ENCODE assay signal across 1 cellular context in the genomic region with DNA sequence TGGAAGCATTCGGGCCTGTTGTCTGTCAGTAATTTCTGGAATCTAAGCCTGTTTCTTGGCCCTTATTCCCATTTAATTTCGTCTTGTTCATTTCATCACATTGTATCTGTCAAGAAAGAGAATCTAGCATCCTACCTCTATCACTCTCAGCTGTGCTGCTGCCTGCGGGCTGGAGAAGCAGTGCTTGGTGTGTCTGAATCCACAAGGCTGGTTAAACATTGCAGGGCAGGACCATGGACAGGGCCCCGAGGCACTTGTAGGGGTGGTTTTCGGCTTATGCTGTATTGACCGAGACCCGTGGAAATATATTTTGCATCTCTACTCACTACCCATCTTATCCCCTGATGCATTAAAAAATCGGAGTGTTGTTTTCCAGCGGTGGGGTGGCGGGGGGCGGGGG.
TF ChIP-seq lines count a peak whose summit lies in the region.

No MANE protein-coding gene starts in this region.

TF ChIP-seq in HepG2, 621 proteins besides CTCF, POLR2A, EP300 and RAD21 (continued from another document and continues in another):
- TF ChIP-seq, protein P1, sequence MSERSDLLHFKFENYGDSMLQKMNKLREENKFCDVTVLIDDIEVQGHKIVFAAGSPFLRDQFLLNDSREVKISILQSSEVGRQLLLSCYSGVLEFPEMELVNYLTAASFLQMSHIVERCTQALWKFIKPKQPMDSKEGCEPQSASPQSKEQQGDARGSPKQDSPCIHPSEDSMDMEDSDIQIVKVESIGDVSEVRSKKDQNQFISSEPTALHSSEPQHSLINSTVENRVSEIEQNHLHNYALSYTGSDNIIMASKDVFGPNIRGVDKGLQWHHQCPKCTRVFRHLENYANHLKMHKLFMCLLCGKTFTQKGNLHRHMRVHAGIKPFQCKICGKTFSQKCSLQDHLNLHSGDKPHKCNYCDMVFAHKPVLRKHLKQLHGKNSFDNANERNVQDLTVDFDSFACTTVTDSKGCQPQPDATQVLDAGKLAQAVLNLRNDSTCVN (CRISPR knock-in tag; IDR thresholded peaks at IDR 0.05; ENCODE audit: borderline replicate concordance), result peak; percentile 80
- TF ChIP-seq ZIK1 (CRISPR knock-in tag; IDR thresholded peaks at IDR 0.05; ENCODE audit: borderline replicate concordance, low read depth) (no peak), TEAD3 (CRISPR knock-in tag; optimal IDR thresholded peaks at IDR 0.05; ENCODE audit: borderline replicate concordance) (peak; percentile 50), SIX1 (CRISPR knock-in tag; IDR thresholded peaks at IDR 0.05; ENCODE audit: borderline replicate concordance) (peak; percentile 48; the same call in 1 of the 2 replicates), MTA3 (CRISPR knock-in tag; IDR thresholded peaks at IDR 0.05) (no peak), XBP1 (CRISPR knock-in tag; IDR thresholded peaks at IDR 0.05) (peak; percentile 57; the same call in 1 of the 2 replicates), RFXANK (CRISPR knock-in tag; IDR thresholded peaks at IDR 0.05) (no peak), SRY (CRISPR knock-in tag; IDR thresholded peaks at IDR 0.05) (peak; percentile 92; the same call in 1 of the 2 replicates), ZNF496 (CRISPR knock-in tag; IDR thresholded peaks at IDR 0.05; ENCODE audit: insufficient replicate concordance) (no peak), NFKBIZ (CRISPR knock-in tag; IDR thresholded peaks at IDR 0.05) (peak; percentile 75; the same call in 1 of the 2 replicates), FOSL2 (CRISPR knock-in tag; IDR thresholded peaks at IDR 0.05) (peak; percentile 50), SOX13 (IDR thresholded peaks at IDR 0.05) (no peak), SOX13 (CRISPR knock-in tag; conservative IDR thresholded peaks at IDR 0.05 in 1 of 2, IDR thresholded peaks at IDR 0.05 in 1 of 2) (peak in 1 of 2 experiments; percentile 27; a peak in 1 of 4 replicates), CHD4 (IDR thresholded peaks at IDR 0.05; ENCODE audit: borderline replicate concordance, low read length) (no peak), NFKB2 (CRISPR knock-in tag; IDR thresholded peaks at IDR 0.05; ENCODE audit: borderline replicate concordance) (peak; percentile 56; the same call in 1 of the 2 replicates), ZNF589 (CRISPR knock-in tag; conservative IDR thresholded peaks at IDR 0.05) (no peak), HES4 (CRISPR knock-in tag; IDR thresholded peaks at IDR 0.05; ENCODE audit: borderline replicate concordance) (peak; percentile 80), ZNF83 (CRISPR knock-in tag; IDR thresholded peaks at IDR 0.05; ENCODE audit: borderline replicate concordance) (peak; percentile 64; the same call in 1 of the 2 replicates), ZSCAN22 (CRISPR knock-in tag; IDR thresholded peaks at IDR 0.05) (no peak), ZNF883 (CRISPR knock-in tag; IDR thresholded peaks at IDR 0.05; ENCODE audit: not compliant biosample characterization) (no peak), PRMT3 (CRISPR knock-in tag; IDR thresholded peaks at IDR 0.05; ENCODE audit: borderline replicate concordance, low read depth) (peak; percentile 90; the same call in 1 of the 2 replicates), ZNF235 (CRISPR knock-in tag; IDR thresholded peaks at IDR 0.05; ENCODE audit: borderline replicate concordance) (no peak)
- TF ChIP-seq, protein P2, sequence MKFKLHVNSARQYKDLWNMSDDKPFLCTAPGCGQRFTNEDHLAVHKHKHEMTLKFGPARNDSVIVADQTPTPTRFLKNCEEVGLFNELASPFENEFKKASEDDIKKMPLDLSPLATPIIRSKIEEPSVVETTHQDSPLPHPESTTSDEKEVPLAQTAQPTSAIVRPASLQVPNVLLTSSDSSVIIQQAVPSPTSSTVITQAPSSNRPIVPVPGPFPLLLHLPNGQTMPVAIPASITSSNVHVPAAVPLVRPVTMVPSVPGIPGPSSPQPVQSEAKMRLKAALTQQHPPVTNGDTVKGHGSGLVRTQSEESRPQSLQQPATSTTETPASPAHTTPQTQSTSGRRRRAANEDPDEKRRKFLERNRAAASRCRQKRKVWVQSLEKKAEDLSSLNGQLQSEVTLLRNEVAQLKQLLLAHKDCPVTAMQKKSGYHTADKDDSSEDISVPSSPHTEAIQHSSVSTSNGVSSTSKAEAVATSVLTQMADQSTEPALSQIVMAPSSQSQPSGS (CRISPR knock-in tag; IDR thresholded peaks at IDR 0.05), result peak; percentile 75
- TF ChIP-seq, protein P3, sequence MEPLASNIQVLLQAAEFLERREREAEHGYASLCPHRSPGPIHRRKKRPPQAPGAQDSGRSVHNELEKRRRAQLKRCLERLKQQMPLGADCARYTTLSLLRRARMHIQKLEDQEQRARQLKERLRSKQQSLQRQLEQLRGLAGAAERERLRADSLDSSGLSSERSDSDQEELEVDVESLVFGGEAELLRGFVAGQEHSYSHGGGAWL (CRISPR knock-in tag; IDR thresholded peaks at IDR 0.05), result peak; percentile 75; the same call in 1 of the 2 replicates
- TF ChIP-seq, protein P4, sequence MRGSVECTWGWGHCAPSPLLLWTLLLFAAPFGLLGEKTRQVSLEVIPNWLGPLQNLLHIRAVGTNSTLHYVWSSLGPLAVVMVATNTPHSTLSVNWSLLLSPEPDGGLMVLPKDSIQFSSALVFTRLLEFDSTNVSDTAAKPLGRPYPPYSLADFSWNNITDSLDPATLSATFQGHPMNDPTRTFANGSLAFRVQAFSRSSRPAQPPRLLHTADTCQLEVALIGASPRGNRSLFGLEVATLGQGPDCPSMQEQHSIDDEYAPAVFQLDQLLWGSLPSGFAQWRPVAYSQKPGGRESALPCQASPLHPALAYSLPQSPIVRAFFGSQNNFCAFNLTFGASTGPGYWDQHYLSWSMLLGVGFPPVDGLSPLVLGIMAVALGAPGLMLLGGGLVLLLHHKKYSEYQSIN (CRISPR knock-in tag; IDR thresholded peaks at IDR 0.05; ENCODE audit: borderline replicate concordance), result no peak
- TF ChIP-seq, protein P5, sequence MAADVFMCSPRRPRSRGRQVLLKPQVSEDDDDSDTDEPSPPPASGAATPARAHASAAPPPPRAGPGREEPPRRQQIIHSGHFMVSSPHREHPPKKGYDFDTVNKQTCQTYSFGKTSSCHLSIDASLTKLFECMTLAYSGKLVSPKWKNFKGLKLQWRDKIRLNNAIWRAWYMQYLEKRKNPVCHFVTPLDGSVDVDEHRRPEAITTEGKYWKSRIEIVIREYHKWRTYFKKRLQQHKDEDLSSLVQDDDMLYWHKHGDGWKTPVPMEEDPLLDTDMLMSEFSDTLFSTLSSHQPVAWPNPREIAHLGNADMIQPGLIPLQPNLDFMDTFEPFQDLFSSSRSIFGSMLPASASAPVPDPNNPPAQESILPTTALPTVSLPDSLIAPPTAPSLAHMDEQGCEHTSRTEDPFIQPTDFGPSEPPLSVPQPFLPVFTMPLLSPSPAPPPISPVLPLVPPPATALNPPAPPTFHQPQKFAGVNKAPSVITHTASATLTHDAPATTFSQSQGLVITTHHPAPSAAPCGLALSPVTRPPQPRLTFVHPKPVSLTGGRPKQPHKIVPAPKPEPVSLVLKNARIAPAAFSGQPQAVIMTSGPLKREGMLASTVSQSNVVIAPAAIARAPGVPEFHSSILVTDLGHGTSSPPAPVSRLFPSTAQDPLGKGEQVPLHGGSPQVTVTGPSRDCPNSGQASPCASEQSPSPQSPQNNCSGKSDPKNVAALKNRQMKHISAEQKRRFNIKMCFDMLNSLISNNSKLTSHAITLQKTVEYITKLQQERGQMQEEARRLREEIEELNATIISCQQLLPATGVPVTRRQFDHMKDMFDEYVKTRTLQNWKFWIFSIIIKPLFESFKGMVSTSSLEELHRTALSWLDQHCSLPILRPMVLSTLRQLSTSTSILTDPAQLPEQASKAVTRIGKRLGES (CRISPR knock-in tag; IDR thresholded peaks at IDR 0.05; ENCODE audit: borderline replicate concordance), result peak; percentile 78; the same call in 1 of the 2 replicates
- TF ChIP-seq, protein P6, sequence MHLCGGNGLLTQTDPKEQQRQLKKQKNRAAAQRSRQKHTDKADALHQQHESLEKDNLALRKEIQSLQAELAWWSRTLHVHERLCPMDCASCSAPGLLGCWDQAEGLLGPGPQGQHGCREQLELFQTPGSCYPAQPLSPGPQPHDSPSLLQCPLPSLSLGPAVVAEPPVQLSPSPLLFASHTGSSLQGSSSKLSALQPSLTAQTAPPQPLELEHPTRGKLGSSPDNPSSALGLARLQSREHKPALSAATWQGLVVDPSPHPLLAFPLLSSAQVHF (CRISPR knock-in tag; IDR thresholded peaks at IDR 0.05), result 0 out of 2 replicates have a peak, but pooled peaks have one; percentile 28
- TF ChIP-seq, protein P7, sequence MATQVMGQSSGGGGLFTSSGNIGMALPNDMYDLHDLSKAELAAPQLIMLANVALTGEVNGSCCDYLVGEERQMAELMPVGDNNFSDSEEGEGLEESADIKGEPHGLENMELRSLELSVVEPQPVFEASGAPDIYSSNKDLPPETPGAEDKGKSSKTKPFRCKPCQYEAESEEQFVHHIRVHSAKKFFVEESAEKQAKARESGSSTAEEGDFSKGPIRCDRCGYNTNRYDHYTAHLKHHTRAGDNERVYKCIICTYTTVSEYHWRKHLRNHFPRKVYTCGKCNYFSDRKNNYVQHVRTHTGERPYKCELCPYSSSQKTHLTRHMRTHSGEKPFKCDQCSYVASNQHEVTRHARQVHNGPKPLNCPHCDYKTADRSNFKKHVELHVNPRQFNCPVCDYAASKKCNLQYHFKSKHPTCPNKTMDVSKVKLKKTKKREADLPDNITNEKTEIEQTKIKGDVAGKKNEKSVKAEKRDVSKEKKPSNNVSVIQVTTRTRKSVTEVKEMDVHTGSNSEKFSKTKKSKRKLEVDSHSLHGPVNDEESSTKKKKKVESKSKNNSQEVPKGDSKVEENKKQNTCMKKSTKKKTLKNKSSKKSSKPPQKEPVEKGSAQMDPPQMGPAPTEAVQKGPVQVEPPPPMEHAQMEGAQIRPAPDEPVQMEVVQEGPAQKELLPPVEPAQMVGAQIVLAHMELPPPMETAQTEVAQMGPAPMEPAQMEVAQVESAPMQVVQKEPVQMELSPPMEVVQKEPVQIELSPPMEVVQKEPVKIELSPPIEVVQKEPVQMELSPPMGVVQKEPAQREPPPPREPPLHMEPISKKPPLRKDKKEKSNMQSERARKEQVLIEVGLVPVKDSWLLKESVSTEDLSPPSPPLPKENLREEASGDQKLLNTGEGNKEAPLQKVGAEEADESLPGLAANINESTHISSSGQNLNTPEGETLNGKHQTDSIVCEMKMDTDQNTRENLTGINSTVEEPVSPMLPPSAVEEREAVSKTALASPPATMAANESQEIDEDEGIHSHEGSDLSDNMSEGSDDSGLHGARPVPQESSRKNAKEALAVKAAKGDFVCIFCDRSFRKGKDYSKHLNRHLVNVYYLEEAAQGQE (IDR thresholded peaks at IDR 0.05; ENCODE audit: borderline replicate concordance in 1 of 2, low read depth in 1 of 2, low read length in 2 of 2), result peak; percentile 93 to 99
- TF ChIP-seq, protein P8, sequence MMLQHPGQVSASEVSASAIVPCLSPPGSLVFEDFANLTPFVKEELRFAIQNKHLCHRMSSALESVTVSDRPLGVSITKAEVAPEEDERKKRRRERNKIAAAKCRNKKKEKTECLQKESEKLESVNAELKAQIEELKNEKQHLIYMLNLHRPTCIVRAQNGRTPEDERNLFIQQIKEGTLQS (CRISPR knock-in tag; IDR thresholded peaks at IDR 0.05), result 0 out of 2 replicates have a peak, but pooled peaks have one; percentile 45
- TF ChIP-seq, protein P9, sequence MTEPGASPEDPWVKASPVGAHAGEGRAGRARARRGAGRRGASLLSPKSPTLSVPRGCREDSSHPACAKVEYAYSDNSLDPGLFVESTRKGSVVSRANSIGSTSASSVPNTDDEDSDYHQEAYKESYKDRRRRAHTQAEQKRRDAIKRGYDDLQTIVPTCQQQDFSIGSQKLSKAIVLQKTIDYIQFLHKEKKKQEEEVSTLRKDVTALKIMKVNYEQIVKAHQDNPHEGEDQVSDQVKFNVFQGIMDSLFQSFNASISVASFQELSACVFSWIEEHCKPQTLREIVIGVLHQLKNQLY (CRISPR knock-in tag; IDR thresholded peaks at IDR 0.05), result no peak
- TF ChIP-seq, protein P10, sequence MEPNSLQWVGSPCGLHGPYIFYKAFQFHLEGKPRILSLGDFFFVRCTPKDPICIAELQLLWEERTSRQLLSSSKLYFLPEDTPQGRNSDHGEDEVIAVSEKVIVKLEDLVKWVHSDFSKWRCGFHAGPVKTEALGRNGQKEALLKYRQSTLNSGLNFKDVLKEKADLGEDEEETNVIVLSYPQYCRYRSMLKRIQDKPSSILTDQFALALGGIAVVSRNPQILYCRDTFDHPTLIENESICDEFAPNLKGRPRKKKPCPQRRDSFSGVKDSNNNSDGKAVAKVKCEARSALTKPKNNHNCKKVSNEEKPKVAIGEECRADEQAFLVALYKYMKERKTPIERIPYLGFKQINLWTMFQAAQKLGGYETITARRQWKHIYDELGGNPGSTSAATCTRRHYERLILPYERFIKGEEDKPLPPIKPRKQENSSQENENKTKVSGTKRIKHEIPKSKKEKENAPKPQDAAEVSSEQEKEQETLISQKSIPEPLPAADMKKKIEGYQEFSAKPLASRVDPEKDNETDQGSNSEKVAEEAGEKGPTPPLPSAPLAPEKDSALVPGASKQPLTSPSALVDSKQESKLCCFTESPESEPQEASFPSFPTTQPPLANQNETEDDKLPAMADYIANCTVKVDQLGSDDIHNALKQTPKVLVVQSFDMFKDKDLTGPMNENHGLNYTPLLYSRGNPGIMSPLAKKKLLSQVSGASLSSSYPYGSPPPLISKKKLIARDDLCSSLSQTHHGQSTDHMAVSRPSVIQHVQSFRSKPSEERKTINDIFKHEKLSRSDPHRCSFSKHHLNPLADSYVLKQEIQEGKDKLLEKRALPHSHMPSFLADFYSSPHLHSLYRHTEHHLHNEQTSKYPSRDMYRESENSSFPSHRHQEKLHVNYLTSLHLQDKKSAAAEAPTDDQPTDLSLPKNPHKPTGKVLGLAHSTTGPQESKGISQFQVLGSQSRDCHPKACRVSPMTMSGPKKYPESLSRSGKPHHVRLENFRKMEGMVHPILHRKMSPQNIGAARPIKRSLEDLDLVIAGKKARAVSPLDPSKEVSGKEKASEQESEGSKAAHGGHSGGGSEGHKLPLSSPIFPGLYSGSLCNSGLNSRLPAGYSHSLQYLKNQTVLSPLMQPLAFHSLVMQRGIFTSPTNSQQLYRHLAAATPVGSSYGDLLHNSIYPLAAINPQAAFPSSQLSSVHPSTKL (CRISPR knock-in tag; IDR thresholded peaks at IDR 0.05), result peak; percentile 55
- TF ChIP-seq, protein P11, sequence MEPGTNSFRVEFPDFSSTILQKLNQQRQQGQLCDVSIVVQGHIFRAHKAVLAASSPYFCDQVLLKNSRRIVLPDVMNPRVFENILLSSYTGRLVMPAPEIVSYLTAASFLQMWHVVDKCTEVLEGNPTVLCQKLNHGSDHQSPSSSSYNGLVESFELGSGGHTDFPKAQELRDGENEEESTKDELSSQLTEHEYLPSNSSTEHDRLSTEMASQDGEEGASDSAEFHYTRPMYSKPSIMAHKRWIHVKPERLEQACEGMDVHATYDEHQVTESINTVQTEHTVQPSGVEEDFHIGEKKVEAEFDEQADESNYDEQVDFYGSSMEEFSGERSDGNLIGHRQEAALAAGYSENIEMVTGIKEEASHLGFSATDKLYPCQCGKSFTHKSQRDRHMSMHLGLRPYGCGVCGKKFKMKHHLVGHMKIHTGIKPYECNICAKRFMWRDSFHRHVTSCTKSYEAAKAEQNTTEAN (CRISPR knock-in tag; conservative IDR thresholded peaks at IDR 0.05), result peak; percentile 70
- TF ChIP-seq, protein P12, sequence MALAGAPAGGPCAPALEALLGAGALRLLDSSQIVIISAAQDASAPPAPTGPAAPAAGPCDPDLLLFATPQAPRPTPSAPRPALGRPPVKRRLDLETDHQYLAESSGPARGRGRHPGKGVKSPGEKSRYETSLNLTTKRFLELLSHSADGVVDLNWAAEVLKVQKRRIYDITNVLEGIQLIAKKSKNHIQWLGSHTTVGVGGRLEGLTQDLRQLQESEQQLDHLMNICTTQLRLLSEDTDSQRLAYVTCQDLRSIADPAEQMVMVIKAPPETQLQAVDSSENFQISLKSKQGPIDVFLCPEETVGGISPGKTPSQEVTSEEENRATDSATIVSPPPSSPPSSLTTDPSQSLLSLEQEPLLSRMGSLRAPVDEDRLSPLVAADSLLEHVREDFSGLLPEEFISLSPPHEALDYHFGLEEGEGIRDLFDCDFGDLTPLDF (CRISPR knock-in tag; IDR thresholded peaks at IDR 0.05), result no peak
